ENCODE assay signal across 9 cellular contexts in the genomic region with DNA sequence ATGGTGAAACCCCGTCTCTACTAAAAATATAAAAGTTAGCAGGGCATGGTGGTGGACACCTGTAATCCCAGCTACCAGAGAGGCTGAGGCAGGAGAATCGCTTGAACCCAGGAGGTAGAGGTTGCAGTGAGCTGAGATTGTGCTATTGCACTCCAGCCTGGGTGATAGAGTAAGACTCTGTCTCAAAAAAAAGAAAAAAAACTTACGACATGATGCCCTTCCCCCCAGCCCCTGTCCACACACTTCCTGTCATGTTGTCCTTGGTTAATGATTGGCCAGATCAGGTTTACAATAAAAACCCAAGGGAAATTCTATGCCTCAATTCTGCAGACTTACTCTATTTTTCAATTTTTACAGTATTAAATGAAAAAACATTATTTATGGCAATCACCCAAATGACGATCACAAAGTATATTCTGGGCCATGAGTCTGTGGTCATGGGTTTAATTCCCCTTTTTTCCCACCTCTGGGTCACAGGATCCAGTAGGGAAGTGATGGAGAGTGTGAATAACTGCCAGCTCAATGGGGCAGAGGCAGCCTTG.
DNase-seq lines count a peak whose midpoint lies in the region; ATAC-seq and TF ChIP-seq lines count a peak whose summit lies in the region.
"Had no signal": no experiment of that assay in that cellular context is flagged by ENCODE, and none has a peak within 500 bp of the region (broad histone marks: within the 10 kb centered on the region; RNA-seq: fewer than 3 reads in every experiment).

No MANE protein-coding gene starts in this region.

- POLR2A ChIA-PET in activated CD4-positive, alpha-beta memory T cell treated with anti-CD3 and anti-CD28 coated beads for 36 hours (lab: Charles Lee), result no interaction called here

- ATAC-seq in GM18508 (IDR thresholded peaks at IDR 0.05; ENCODE audit: insufficient read depth, unreplicated experiment), result peak; percentile 16
- ATAC-seq in HG02870 (IDR thresholded peaks at IDR 0.05; ENCODE audit: unreplicated experiment), result peak; percentile 9

- no peaks in the 10 kb centered on the region for H3K9me3 ChIP-seq in MG63

- H3K4me3 Mint-ChIP-seq in neural crest cell, result no peak overlapping the region
- no peak overlapping the region for H3K4me3 Mint-ChIP-seq in activated CD4-positive, alpha-beta memory T cell treated with anti-CD3 and anti-CD28 coated beads for 36 hours
- H3K4me3 Mint-ChIP-seq: activated CD4-positive, alpha-beta memory T cell treated with anti-CD3 and anti-CD28 coated beads, Interleukin-2, amount 10 ng/mL, durations not matched to agents 7 days and 5 days had no signal

- no peak overlapping the region for H3K4me3 ChIP-seq in MG63

- H3K4me1 Mint-ChIP-seq in neural crest cell, result peaks cover 51% of the 10 kb centered on the region
- H3K4me1 Mint-ChIP-seq in activated CD4-positive, alpha-beta memory T cell treated with anti-CD3 and anti-CD28 coated beads for 36 hours (ENCODE audit: low read depth), result peaks cover 8% of the 10 kb centered on the region

- peaks cover 45% of the 10 kb centered on the region for H3K36me3 ChIP-seq in MG63

- CTCF ChIA-PET in activated CD4-positive, alpha-beta memory T cell treated with anti-CD3 and anti-CD28 coated beads for 36 hours (lab: Charles Lee), result no interaction called here

- intact Hi-C loops in activated CD4-positive, alpha-beta memory T cell treated with anti-CD3 and anti-CD28 coated beads for 36 hours (cut with micrococcal nuclease), result no loop called here

- no peaks in the 10 kb centered on the region for H3K27me3 Mint-ChIP-seq in neural crest cell (ENCODE audit: low read depth)
- peaks cover 2% of the 10 kb centered on the region for H3K27me3 Mint-ChIP-seq in activated CD4-positive, alpha-beta memory T cell treated with anti-CD3 and anti-CD28 coated beads for 36 hours

- peak overlapping the region; percentile 99 for H3K27ac ChIP-seq in VCaP
- no peak overlapping the region for H3K27ac ChIP-seq in caudate nucleus (ENCODE audit: low read depth, low read length)

- H3K27ac Mint-ChIP-seq in neural crest cell (ENCODE audit: unreplicated experiment), result peak overlapping the region; percentile 52
- no peak overlapping the region for H3K27ac Mint-ChIP-seq in activated CD4-positive, alpha-beta memory T cell treated with anti-CD3 and anti-CD28 coated beads for 36 hours
- H3K27ac Mint-ChIP-seq: activated CD4-positive, alpha-beta memory T cell treated with anti-CD3 and anti-CD28 coated beads, Interleukin-2, amount 10 ng/mL, durations not matched to agents 7 days and 5 days had no signal

- peaks cover 19% of the 10 kb centered on the region for H3K36me3 Mint-ChIP-seq in neural crest cell (ENCODE audit: low read depth)
- no peaks in the 10 kb centered on the region for H3K36me3 Mint-ChIP-seq in activated CD4-positive, alpha-beta memory T cell treated with anti-CD3 and anti-CD28 coated beads for 36 hours

- TF ChIP-seq CTCF in VCaP (conservative IDR thresholded peaks at IDR 0.05) (no peak), neural crest cell (conservative IDR thresholded peaks at IDR 0.05) (no peak)

- DNase-seq in neural crest cell (ENCODE audit: low read depth, low spot score), result no peak
- no peak for DNase-seq in NCI-H1417 treated with DMSO at 0.1 percent for 48 hours (lab: John Stamatoyannopoulos, UW)
- no peak for DNase-seq in caudate nucleus (lab: John Stamatoyannopoulos, UW)
- DNase-seq in MG63, result no peak
- DNase-seq in activated CD4-positive, alpha-beta memory T cell treated with anti-CD3 and anti-CD28 coated beads for 36 hours, result no peak
- DNase-seq: activated CD4-positive, alpha-beta memory T cell treated with anti-CD3 and anti-CD28 coated beads, Interleukin-2, amount 10 ng/mL, durations not matched to agents 7 days and 5 days had no signal

- H3K9me3 Mint-ChIP-seq in neural crest cell, result no peaks in the 10 kb centered on the region
- no peaks in the 10 kb centered on the region for H3K9me3 Mint-ChIP-seq in activated CD4-positive, alpha-beta memory T cell treated with anti-CD3 and anti-CD28 coated beads for 36 hours
- H3K9me3 Mint-ChIP-seq: activated CD4-positive, alpha-beta memory T cell treated with anti-CD3 and anti-CD28 coated beads, Interleukin-2, amount 10 ng/mL, durations not matched to agents 7 days and 5 days had no signal

- no peaks in the 10 kb centered on the region for H3K27me3 ChIP-seq in MG63
